8 cellular contexts compared by ENCODE assay signal in genomic region chr22:37561209-37562048, GRCh38. TPM values are rescaled to one million over a fixed set of nuclear protein-coding genes. Genes with fewer than 3 reads are reported as not detected.
DNase-seq lines count a peak whose midpoint lies in the region; ATAC-seq and TF ChIP-seq lines count a peak whose summit lies in the region.

No MANE protein-coding gene starts in this region.

- H3K27me3 ChIP-seq in SK-N-SH (ENCODE audit: insufficient read depth) (no peaks in the 10 kb centered on the region), neutrophil (peaks cover 99% of the 10 kb centered on the region)

- H3K4me3 Mint-ChIP-seq in activated naive CD4-positive, alpha-beta T cell treated with anti-CD3 and anti-CD28 coated beads, Interleukin-2, amount 50 U/mL, for 24 hours: peak overlapping the region; percentile 80

- H3K9ac ChIP-seq in SK-N-SH: peak overlapping the region; percentile 98

- peak; percentile 27; the same call in 1 of the 2 replicates for TF ChIP-seq RAD21 in SK-N-SH (IDR thresholded peaks at IDR 0.05; ENCODE audit: low read length)

- H3K9me3 Mint-ChIP-seq in activated naive CD4-positive, alpha-beta T cell treated with anti-CD3 and anti-CD28 coated beads, Interleukin-2, amount 50 U/mL, for 24 hours: no peaks in the 10 kb centered on the region

- no peak for ATAC-seq in HG02852 (IDR thresholded peaks at IDR 0.05; ENCODE audit: unreplicated experiment)

- no peaks in the 10 kb centered on the region for H3K36me3 Mint-ChIP-seq in activated naive CD4-positive, alpha-beta T cell treated with anti-CD3 and anti-CD28 coated beads, Interleukin-2, amount 50 U/mL, for 24 hours

- H3K36me3 ChIP-seq in SK-N-SH (replicated peaks in 1 of 2; ENCODE audit: control insufficient read depth in 1 of 2, insufficient read depth in 2 of 2, low read length in 1 of 2): peaks cover 4 to 7% of the 10 kb centered on the region in 2 experiments
- no peaks in the 10 kb centered on the region for H3K36me3 ChIP-seq in neutrophil

- H3K4me3 ChIP-seq in SK-N-SH (ENCODE audit: low read depth in 2 of 2, low read length in 1 of 2): peak overlapping the region; percentile 56 to 75
- H3K4me3 ChIP-seq in neutrophil (ENCODE audit: low read depth in 1 of 2, low read length in 1 of 2): peak overlapping the region in 1 of 2 experiments; percentile 38

- H3K4me1 Mint-ChIP-seq in activated naive CD4-positive, alpha-beta T cell treated with anti-CD3 and anti-CD28 coated beads, Interleukin-2, amount 50 U/mL, for 24 hours: peaks cover 21% of the 10 kb centered on the region

- peaks cover 21% of the 10 kb centered on the region for H3K27me3 Mint-ChIP-seq in activated naive CD4-positive, alpha-beta T cell treated with anti-CD3 and anti-CD28 coated beads, Interleukin-2, amount 50 U/mL, for 24 hours

- H3K4me1 ChIP-seq in SK-N-SH (ENCODE audit: control insufficient read depth in 1 of 2, insufficient read depth in 2 of 2, low read depth in 1 of 2, low read length in 1 of 2): peaks cover 10 to 28% of the 10 kb centered on the region in 2 experiments; a peak in 3 of 4 replicates
- H3K4me1 ChIP-seq in neutrophil (ENCODE audit: control insufficient read depth in 1 of 2, insufficient read depth in 1 of 2, low read depth in 1 of 2, low read length in 1 of 2): peaks cover 26 to 28% of the 10 kb centered on the region in 2 experiments

- H3K27ac Mint-ChIP-seq in activated naive CD4-positive, alpha-beta T cell treated with anti-CD3 and anti-CD28 coated beads, Interleukin-2, amount 50 U/mL, for 24 hours: peak overlapping the region; percentile 73

- H3F3A ChIP-seq in SK-N-SH (replicated peaks; ENCODE audit: insufficient read depth): peaks cover 47% of the 10 kb centered on the region

- peak overlapping the region; percentile 99 for H3K4me2 ChIP-seq in SK-N-SH

- peak in 12 of 14 donors; percentile 50 to 90 (median 84) for DNase-seq in C1 segment of cervical spinal cord (lab: John Stamatoyannopoulos, UW)
- peak; percentile 91 for DNase-seq in HT-29 (ENCODE audit: low spot score)
- peak; percentile 94 for DNase-seq in SK-N-SH
- DNase-seq in germinal center (ENCODE audit: low spot score): peak; percentile 82
- DNase-seq in stromal cell of bone marrow (ENCODE audit: low read depth): peak; percentile 77

- H3K27ac ChIP-seq in SK-N-SH (ENCODE audit: low read depth in 2 of 2, low read length in 1 of 2) (peak overlapping the region in 1 of 2 experiments; percentile 96; a peak in 2 of 4 replicates), neutrophil (no peak overlapping the region)

- peak; percentile 89 for TF ChIP-seq CTCF in SK-N-SH (IDR thresholded peaks at IDR 0.05)
- TF ChIP-seq CTCF in neutrophil (IDR thresholded peaks at IDR 0.05): peak; percentile 16

- POLR2A ChIA-PET in SK-N-SH (lab: Yijun Ruan, JAX): interaction anchor here (1.3 kb wide), 1 partner anchor 12 kb away, joined by 4 read pairs; no protein-coding TSS in a partner anchor

- H3K79me2 ChIP-seq in SK-N-SH (ENCODE audit: insufficient read depth): peaks cover 59% of the 10 kb centered on the region

- peaks cover 43% of the 10 kb centered on the region for H4K20me1 ChIP-seq in SK-N-SH (ENCODE audit: insufficient read depth)

- H3K9me2 ChIP-seq in SK-N-SH: no peaks in the 10 kb centered on the region

- TF ChIP-seq EP300 in SK-N-SH (IDR thresholded peaks at IDR 0.05; ENCODE audit: borderline replicate concordance in 1 of 2, low read depth in 1 of 2, low read length in 1 of 2): no peak

- H3K9me3 ChIP-seq in SK-N-SH (no peaks in the 10 kb centered on the region), neutrophil (no peaks in the 10 kb centered on the region)

- CTCF ChIA-PET in SK-N-SH (lab: Yijun Ruan, JAX): interaction anchor here (0.7 to 20.5 kb wide), 40 partner anchors 9 to 437 kb away, joined by 3 to 647 read pairs (median 4); partner anchors contain the start of genes CARD10, ELFN2 and MFNG

- H2AFZ ChIP-seq in SK-N-SH (ENCODE audit: low read depth): no peak overlapping the region; the same call in 1 of the 2 replicates

- 3% methylated on average over 28 of the region's 57 CpGs for WGBS in SK-N-SH (ENCODE audit: low lambda C conversion rate)

TF ChIP-seq in SK-N-SH, 30 proteins besides CTCF, POLR2A, EP300 and RAD21:
- peak; percentile 97 for TF ChIP-seq MAX (IDR thresholded peaks at IDR 0.05; ENCODE audit: low read depth)
- TF ChIP-seq ELF1 (IDR thresholded peaks at IDR 0.05): no peak
- peak; percentile 44; the same call in 1 of the 2 replicates for TF ChIP-seq SMC3 (IDR thresholded peaks at IDR 0.05; ENCODE audit: low read depth, low read length)
- no peak for TF ChIP-seq GATA2 (CRISPR knock-in tag; IDR thresholded peaks at IDR 0.05)
- TF ChIP-seq NFIC (IDR thresholded peaks at IDR 0.05; ENCODE audit: borderline replicate concordance): peak; percentile 16; the same call in 1 of the 2 replicates
- TF ChIP-seq GABPA (IDR thresholded peaks at IDR 0.05; ENCODE audit: low read depth): no peak
- TF ChIP-seq, protein P1, sequence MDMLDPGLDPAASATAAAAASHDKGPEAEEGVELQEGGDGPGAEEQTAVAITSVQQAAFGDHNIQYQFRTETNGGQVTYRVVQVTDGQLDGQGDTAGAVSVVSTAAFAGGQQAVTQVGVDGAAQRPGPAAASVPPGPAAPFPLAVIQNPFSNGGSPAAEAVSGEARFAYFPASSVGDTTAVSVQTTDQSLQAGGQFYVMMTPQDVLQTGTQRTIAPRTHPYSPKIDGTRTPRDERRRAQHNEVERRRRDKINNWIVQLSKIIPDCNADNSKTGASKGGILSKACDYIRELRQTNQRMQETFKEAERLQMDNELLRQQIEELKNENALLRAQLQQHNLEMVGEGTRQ (IDR thresholded peaks at IDR 0.05; ENCODE audit: borderline replicate concordance, low read depth, low read length): no peak
- no peak; the same call in 1 of the 2 replicates for TF ChIP-seq USF1 (IDR thresholded peaks at IDR 0.05; ENCODE audit: borderline replicate concordance, low read depth)
- no peak for TF ChIP-seq POLR2AphosphoS5 (IDR thresholded peaks at IDR 0.05; ENCODE audit: low read depth, low read length)
- TF ChIP-seq TCF12 (IDR thresholded peaks at IDR 0.05): peak; percentile 45; the same call in 1 of the 2 replicates
- TF ChIP-seq RCOR1 (IDR thresholded peaks at IDR 0.05; ENCODE audit: low read length): no peak
- TF ChIP-seq JUND (IDR thresholded peaks at IDR 0.05): no peak
- no peak for TF ChIP-seq PBX3 (IDR thresholded peaks at IDR 0.05)
- peak; percentile 74 for TF ChIP-seq SIN3A (IDR thresholded peaks at IDR 0.05; ENCODE audit: borderline replicate concordance, low read depth, low read length)
- no peak; the same call in 1 of the 2 replicates for TF ChIP-seq TEAD4 (IDR thresholded peaks at IDR 0.05; ENCODE audit: borderline replicate concordance, insufficient read depth)
- no peak for TF ChIP-seq CHD2 (IDR thresholded peaks at IDR 0.05; ENCODE audit: low read length, partially characterized antibody)
- no peak for TF ChIP-seq MEF2A (IDR thresholded peaks at IDR 0.05; ENCODE audit: borderline replicate concordance, low read depth)
- peak; percentile 41; the same call in 1 of the 2 replicates for TF ChIP-seq MXI1 (IDR thresholded peaks at IDR 0.05; ENCODE audit: low read depth, low read length)
- no peak for TF ChIP-seq RFX5 (IDR thresholded peaks at IDR 0.05; ENCODE audit: low read length)
TF ChIP-seq in SK-N-SH: peak in this region for 6.

RNA-seq across cellular contexts. Expression of gene CDC42EP1, which starts 1.1 kb away (rescaled TPM):
- total RNA-seq in HT-29 (2014; rRNA removed; shearing (Covaris generic)): 62.3 and 68.7 TPM in 2 replicates
- polyA plus RNA-seq in SK-N-SH (2012; rRNA removed): 11.5 and 24.9 TPM in 2 replicates
- polyA plus RNA-seq in SK-N-SH (2012; cell fraction: cytosol; rRNA removed): 8.9 and 15.8 TPM in 2 replicates
- 14.2 and 19.4 TPM in 2 replicates for polyA plus RNA-seq in SK-N-SH (2012; cell fraction: nucleus; rRNA removed)

RNA-seq across cellular contexts. Expression of gene LGALS2, which starts 18.5 kb away (rescaled TPM):
- total RNA-seq in HT-29 (2014; rRNA removed; shearing (Covaris generic)): 11.1 and 13.0 TPM in 2 replicates
- polyA plus RNA-seq in SK-N-SH (2012; rRNA removed): not detected in 2 replicates
- not detected in 2 replicates for polyA plus RNA-seq in SK-N-SH (2012; cell fraction: cytosol; rRNA removed)
- polyA plus RNA-seq in SK-N-SH (2012; cell fraction: nucleus; rRNA removed): not detected in 2 replicates

RNA-seq across cellular contexts. Expression of gene CARD10, which starts 42.2 kb away (rescaled TPM):
- total RNA-seq in HT-29 (2014; rRNA removed; shearing (Covaris generic)): 32.7 and 50.4 TPM in 2 replicates
- 13.9 and 14.5 TPM in 2 replicates for polyA plus RNA-seq in SK-N-SH (2012; rRNA removed)
- 4.4 and 7.2 TPM in 2 replicates for polyA plus RNA-seq in SK-N-SH (2012; cell fraction: cytosol; rRNA removed)
- polyA plus RNA-seq in SK-N-SH (2012; cell fraction: nucleus; rRNA removed): 27.9 and 29.5 TPM in 2 replicates

RNA-seq across cellular contexts. Expression of gene GGA1, which starts 47.2 kb away (rescaled TPM):
- 54.1 and 55.1 TPM in 2 replicates for total RNA-seq in HT-29 (2014; rRNA removed; shearing (Covaris generic))
- polyA plus RNA-seq in SK-N-SH (2012; rRNA removed): 81.1 and 99.4 TPM in 2 replicates
- 26.3 and 38.0 TPM in 2 replicates for polyA plus RNA-seq in SK-N-SH (2012; cell fraction: cytosol; rRNA removed)
- 424 and 495 TPM in 2 replicates for polyA plus RNA-seq in SK-N-SH (2012; cell fraction: nucleus; rRNA removed)
